Comparison of ENCODE assay signal across 9 cellular contexts in the genomic region with DNA sequence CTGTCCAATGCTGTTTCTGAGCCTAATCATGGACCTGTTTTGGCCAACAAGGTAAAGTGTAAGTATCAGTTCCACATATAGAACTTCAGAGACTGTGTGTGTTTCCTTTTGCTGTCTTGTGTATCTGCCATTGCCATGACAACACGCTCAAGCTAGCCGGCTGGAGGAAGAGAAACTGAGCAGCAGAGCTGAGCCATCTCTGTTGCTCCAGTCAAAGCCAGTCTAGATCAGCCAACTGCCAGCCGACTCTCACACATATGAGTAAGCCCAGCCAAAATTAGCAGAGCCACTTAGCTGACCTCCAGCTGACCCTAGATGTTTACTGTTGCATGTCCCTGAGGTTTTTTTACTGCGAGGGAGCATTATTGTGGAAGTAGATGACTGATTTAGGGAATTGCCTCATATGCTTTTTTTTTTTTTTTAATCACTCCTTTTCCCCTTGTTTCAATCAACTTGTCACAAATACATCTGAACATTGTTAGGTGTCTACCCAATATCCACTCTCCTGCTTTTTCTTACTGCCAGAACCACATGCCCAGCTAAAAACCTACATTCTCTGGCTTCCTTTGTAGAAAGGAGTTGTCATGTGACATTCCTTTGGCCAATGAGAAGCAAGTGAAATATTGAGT.
DNase-seq lines count a peak whose midpoint lies in the region; ATAC-seq, FAIRE-seq and TF ChIP-seq lines count a peak whose summit lies in the region.
"Had no signal": no experiment of that assay in that cellular context is flagged by ENCODE, and none has a peak within 500 bp of the region (broad histone marks: within the 10 kb centered on the region; RNA-seq: fewer than 3 reads in every experiment).

No MANE protein-coding gene starts in this region.

- H3K4me3 ChIP-seq in testis (no peak overlapping the region), small intestine (ENCODE audit: low read depth in 1 of 2, low read length in 2 of 2) (no peak overlapping the region)

- H3K36me3 Mint-ChIP-seq in activated CD4-positive, alpha-beta T cell treated with anti-CD3 and anti-CD28 coated beads, Interleukin-2, amount 10 ng/mL, durations not matched to agents 24 days and 14 days (ENCODE audit: low read depth) = peaks cover 7% of the 10 kb centered on the region
- no peaks in the 10 kb centered on the region for H3K36me3 Mint-ChIP-seq in endothelial cell (ENCODE audit: low read depth, unreplicated experiment)

- ATAC-seq in HG02571 (IDR thresholded peaks at IDR 0.05; ENCODE audit: unreplicated experiment) = peak; percentile 95

- H3K9me3 ChIP-seq in testis (no peaks in the 10 kb centered on the region), small intestine (ENCODE audit: control insufficient read depth, low read depth) (no peaks in the 10 kb centered on the region)

- H3K9me3 Mint-ChIP-seq in activated CD4-positive, alpha-beta T cell treated with anti-CD3 and anti-CD28 coated beads, Interleukin-2, amount 10 ng/mL, durations not matched to agents 24 days and 14 days = peaks cover 20% of the 10 kb centered on the region
- H3K9me3 Mint-ChIP-seq in endothelial cell (ENCODE audit: unreplicated experiment) = no peaks in the 10 kb centered on the region

- no peak for TF ChIP-seq CTCF in endothelial cell (IDR thresholded peaks at IDR 0.05; ENCODE audit: unreplicated experiment)
- no peak for TF ChIP-seq CTCF in testis (IDR thresholded peaks at IDR 0.05)

- no peaks in the 10 kb centered on the region for H3K4me1 ChIP-seq in testis
- H3K4me1 ChIP-seq in small intestine (ENCODE audit: control insufficient read depth in 2 of 2, insufficient read depth in 1 of 2, low read depth in 1 of 2, low read length in 1 of 2) = peaks cover 0 to 6% of the 10 kb centered on the region in 2 donors

- peak; percentile 82 for DNase-seq in activated CD4-positive, alpha-beta T cell treated with anti-CD3 and anti-CD28 coated beads, Interleukin-2, amount 10 ng/mL, durations not matched to agents 24 days and 14 days
- no peak for DNase-seq in activated CD4-positive, alpha-beta T cell treated with anti-CD3 and anti-CD28 coated beads, Interleukin-2, amount 50 U/mL, for 4 hours
- peak; percentile 100 for DNase-seq in MV-4-11 (lab: John Stamatoyannopoulos, UW)
- DNase-seq in endothelial cell (ENCODE audit: low spot score) = no peak
- DNase-seq in testis = no peak
- no peak for DNase-seq in OCI-M2 (lab: John Stamatoyannopoulos, UW; ENCODE audit: unreplicated experiment)
- DNase-seq in small intestine = no peak

- no peak overlapping the region for H3K4me3 Mint-ChIP-seq in activated CD4-positive, alpha-beta T cell treated with anti-CD3 and anti-CD28 coated beads, Interleukin-2, amount 10 ng/mL, durations not matched to agents 24 days and 14 days
- peak overlapping the region; percentile 25 for H3K4me3 Mint-ChIP-seq in endothelial cell (ENCODE audit: unreplicated experiment)

- peaks cover 25% of the 10 kb centered on the region for H3K4me1 Mint-ChIP-seq in activated CD4-positive, alpha-beta T cell treated with anti-CD3 and anti-CD28 coated beads, Interleukin-2, amount 10 ng/mL, durations not matched to agents 24 days and 14 days
- H3K4me1 Mint-ChIP-seq in endothelial cell (ENCODE audit: unreplicated experiment) = peaks cover 24% of the 10 kb centered on the region

- H3K36me3 ChIP-seq in testis (ENCODE audit: low read depth, missing control alignments) = no peaks in the 10 kb centered on the region
- no peaks in the 10 kb centered on the region for H3K36me3 ChIP-seq in small intestine (ENCODE audit: control insufficient read depth in 2 of 2, insufficient read depth in 2 of 2, low read length in 2 of 2)

- H3K27me3 Mint-ChIP-seq in activated CD4-positive, alpha-beta T cell treated with anti-CD3 and anti-CD28 coated beads, Interleukin-2, amount 10 ng/mL, durations not matched to agents 24 days and 14 days = no peaks in the 10 kb centered on the region
- peaks cover 2% of the 10 kb centered on the region for H3K27me3 Mint-ChIP-seq in endothelial cell (ENCODE audit: unreplicated experiment)

- WGBS in testis, 2 donors = 79 to 86% methylated on average over 4 of the region's 4 CpGs
- WGBS in small intestine, 3 donors = 43 to 76% (median 47%) methylated on average over 4 of the region's 4 CpGs

- peak overlapping the region; percentile 51 for H3K27ac Mint-ChIP-seq in activated CD4-positive, alpha-beta T cell treated with anti-CD3 and anti-CD28 coated beads, Interleukin-2, amount 10 ng/mL, durations not matched to agents 24 days and 14 days
- peak overlapping the region; percentile 24 for H3K27ac Mint-ChIP-seq in endothelial cell (ENCODE audit: unreplicated experiment)

- no peak for FAIRE-seq in small intestine (lab: Jason Lieb, UNC)

- H3K27ac ChIP-seq in testis (no peak overlapping the region), small intestine (ENCODE audit: low read depth in 1 of 2, low read length in 1 of 2) (peak overlapping the region in 1 of 2 donors; percentile 26)
- H3K27ac ChIP-seq: C4-2B had no signal

- no peak for TF ChIP-seq POLR2A in testis (IDR thresholded peaks at IDR 0.05)

- intact Hi-C loops in activated CD4-positive, alpha-beta T cell treated with anti-CD3 and anti-CD28 coated beads, Interleukin-2, amount 10 ng/mL, durations not matched to agents 24 days and 14 days (cut with micrococcal nuclease) = no loop called here
- intact Hi-C loops in testis (cut with DNase I; ENCODE audit: low total_unique reads) = no loop called here

- H3K27me3 ChIP-seq in testis = no peaks in the 10 kb centered on the region
- no peaks in the 10 kb centered on the region for H3K27me3 ChIP-seq in small intestine (ENCODE audit: control insufficient read depth in 2 of 2, insufficient read depth in 2 of 2, low read length in 2 of 2)

Comparison
In these comparisons a context has a peak if more than half of its experiments do, and no peak if none do; other contexts are left out.
1. DNase-seq: peak in activated CD4-positive, alpha-beta T cell treated with anti-CD3 and anti-CD28 coated beads, Interleukin-2, amount 10 ng/mL, durations not matched to agents 24 days and 14 days (single experiment) and MV-4-11 (single experiment); none in activated CD4-positive, alpha-beta T cell treated with anti-CD3 and anti-CD28 coated beads, Interleukin-2, amount 50 U/mL, for 4 hours (0 of 2), endothelial cell (single experiment), testis (single experiment), OCI-M2 (single experiment) and small intestine (single experiment).